In the genomic region with DNA sequence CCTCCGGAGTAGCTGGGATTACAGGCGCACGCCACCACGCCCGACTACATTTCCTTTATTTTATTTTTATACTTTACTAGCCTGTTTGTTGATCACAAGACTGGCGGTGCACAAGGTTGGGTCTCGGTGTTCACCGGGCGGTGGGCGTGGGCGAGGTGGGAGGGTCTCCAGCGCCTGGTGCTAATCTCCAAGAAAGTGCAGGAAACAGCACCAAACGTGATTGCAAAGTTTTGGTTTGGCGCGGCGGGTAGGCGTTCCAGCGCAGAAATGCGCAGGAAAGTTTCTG, we compare ENCODE assay signal across 9 cellular contexts. TPM values are rescaled to one million over a fixed set of nuclear protein-coding genes. Genes with fewer than 3 reads are reported as not detected.
DNase-seq lines count a peak whose midpoint lies in the region; ATAC-seq and TF ChIP-seq lines count a peak whose summit lies in the region.
"Had no signal": no experiment of that assay in that cellular context is flagged by ENCODE, and none has a peak within 500 bp of the region (broad histone marks: within the 10 kb centered on the region; RNA-seq: fewer than 3 reads in every experiment).

No MANE protein-coding gene starts in this region.

- no peaks in the 10 kb centered on the region for H3K4me1 ChIP-seq in ES-I3 (ENCODE audit: insufficient read depth, low read length)

- DNase-seq in T-helper 17 cell, result no peak
- DNase-seq in fibroblast of the aortic adventitia (ENCODE audit: low read depth), result no peak
- DNase-seq in skeletal muscle cell (ENCODE audit: low read depth), result no peak
- no peak for DNase-seq in NOMO-1 treated with dmso at 0.1 percent for 144 hours (lab: John Stamatoyannopoulos, UW; ENCODE audit: unreplicated experiment)
- DNase-seq in D341Med (ENCODE audit: low spot score), result no peak
- DNase-seq in GDM1 (lab: John Stamatoyannopoulos, UW), result no peak
- no peak for DNase-seq in stimulated activated CD4-positive, alpha-beta T cell treated with anti-CD3 and anti-CD28 coated beads, Interleukin-4, amount 100 ng/mL, for 24 hours
- DNase-seq: NK-92 treated with Interleukin-12 subunit alpha and Interleukin-12 subunit beta, amount 100 ng/mL, for 24 hours had no signal

- H3K4me1 Mint-ChIP-seq in T-helper 17 cell, result no peaks in the 10 kb centered on the region

- peaks cover 5% of the 10 kb centered on the region for H3K36me3 Mint-ChIP-seq in T-helper 17 cell (ENCODE audit: low read depth)

- H3K27me3 Mint-ChIP-seq in T-helper 17 cell, result no peaks in the 10 kb centered on the region

- peak overlapping the region; percentile 94 for H3K4me3 Mint-ChIP-seq in T-helper 17 cell

- no peaks in the 10 kb centered on the region for H3K9me3 ChIP-seq in ES-I3 (ENCODE audit: control insufficient read depth, insufficient read depth, low read length)
- no peaks in the 10 kb centered on the region for H3K9me3 ChIP-seq in T-helper 17 cell (ENCODE audit: control insufficient read depth, low read length, poor library complexity, severe bottlenecking)

- H3K27ac Mint-ChIP-seq in T-helper 17 cell, result peak overlapping the region; percentile 96

- H3K36me3 ChIP-seq in ES-I3 (ENCODE audit: insufficient read depth, low read length), result no peaks in the 10 kb centered on the region

- H3K4me3 ChIP-seq in fibroblast of the aortic adventitia (ENCODE audit: low read depth, low read length) (peak overlapping the region; percentile 95), skeletal muscle cell (ENCODE audit: low read depth, low read length) (peak overlapping the region; percentile 73)

- no peak for TF ChIP-seq CTCF in fibroblast of the aortic adventitia (IDR thresholded peaks at IDR 0.05; ENCODE audit: insufficient read depth, low read length)

- ATAC-seq in T-helper 17 cell, result no peak

- peak overlapping the region; percentile 85; the same call in 1 of the 2 replicates for H3K9ac ChIP-seq in ES-I3 (ENCODE audit: low read depth, low read length)

RNA-seq across cellular contexts. Expression of a gene that starts 24.1 kb away (rescaled TPM):
- 1 to 10 TPM; 2.0 to 2.4 TPM for total RNA-seq in T-helper 17 cell
- total RNA-seq in fibroblast of the aortic adventitia (ENCODE audit: low replicate concordance), result 3.0 and 5.4 TPM in 2 replicates

RNA-seq across cellular contexts. Expression of a gene that starts 41.5 kb away (rescaled TPM):
- total RNA-seq in T-helper 17 cell, result 1 to 10 TPM; 2.6 to 4.5 TPM
- total RNA-seq in fibroblast of the aortic adventitia (ENCODE audit: low replicate concordance), result 7.4 and 13.2 TPM in 2 replicates

RNA-seq across cellular contexts. Expression of a gene that starts 54.0 kb away (rescaled TPM):
- total RNA-seq in T-helper 17 cell (1 to 10 TPM; 8.2 to 8.4 TPM), fibroblast of the aortic adventitia (ENCODE audit: low replicate concordance) (5.5 and 9.6 TPM in 2 replicates)
